1 cellular context compared by ENCODE assay signal in the genomic region with DNA sequence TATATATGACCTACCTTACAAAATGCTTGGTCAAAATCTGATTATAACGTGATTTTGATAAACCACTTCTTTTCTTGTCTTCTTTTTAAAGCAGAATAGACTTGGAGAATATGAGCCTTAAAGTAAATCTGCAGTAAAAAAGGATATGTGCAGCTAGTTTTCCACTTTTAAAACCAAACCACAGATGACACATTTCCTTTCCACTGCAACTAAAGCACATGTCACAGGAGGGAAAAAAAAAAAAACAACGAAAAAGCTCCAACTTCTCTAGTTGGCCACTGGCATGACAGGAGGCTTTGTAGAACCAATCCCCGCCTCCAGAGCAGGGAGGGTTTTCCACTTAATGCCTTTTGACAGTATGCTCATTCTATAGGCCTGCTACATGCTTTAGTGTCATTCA.
TF ChIP-seq lines count a peak whose summit lies in the region.

A gene with protein sequence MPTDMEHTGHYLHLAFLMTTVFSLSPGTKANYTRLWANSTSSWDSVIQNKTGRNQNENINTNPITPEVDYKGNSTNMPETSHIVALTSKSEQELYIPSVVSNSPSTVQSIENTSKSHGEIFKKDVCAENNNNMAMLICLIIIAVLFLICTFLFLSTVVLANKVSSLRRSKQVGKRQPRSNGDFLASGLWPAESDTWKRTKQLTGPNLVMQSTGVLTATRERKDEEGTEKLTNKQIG (minus strand): TSS at position 142 of the 400 bp plus-strand sequence. CDS start 2,609 bp downstream, outside the sequence.

TF ChIP-seq in GM23338, 12 proteins besides CTCF, POLR2A, EP300 and RAD21 (continued from another document):
- TF ChIP-seq JUNB (IDR thresholded peaks at IDR 0.05; ENCODE audit: unreplicated experiment) (no peak), EZH2 (IDR thresholded peaks at IDR 0.05; ENCODE audit: low read depth, unreplicated experiment) (no peak), CREB1 (CRISPR knock-in tag; IDR thresholded peaks at IDR 0.05; ENCODE audit: low read depth) (no peak), EZH2phosphoT487 (IDR thresholded peaks at IDR 0.05; ENCODE audit: unreplicated experiment) (no peak)
- TF ChIP-seq, protein P1, sequence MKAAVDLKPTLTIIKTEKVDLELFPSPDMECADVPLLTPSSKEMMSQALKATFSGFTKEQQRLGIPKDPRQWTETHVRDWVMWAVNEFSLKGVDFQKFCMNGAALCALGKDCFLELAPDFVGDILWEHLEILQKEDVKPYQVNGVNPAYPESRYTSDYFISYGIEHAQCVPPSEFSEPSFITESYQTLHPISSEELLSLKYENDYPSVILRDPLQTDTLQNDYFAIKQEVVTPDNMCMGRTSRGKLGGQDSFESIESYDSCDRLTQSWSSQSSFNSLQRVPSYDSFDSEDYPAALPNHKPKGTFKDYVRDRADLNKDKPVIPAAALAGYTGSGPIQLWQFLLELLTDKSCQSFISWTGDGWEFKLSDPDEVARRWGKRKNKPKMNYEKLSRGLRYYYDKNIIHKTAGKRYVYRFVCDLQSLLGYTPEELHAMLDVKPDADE (IDR thresholded peaks at IDR 0.05) = no peak
